Comparison of ENCODE assay signal across 31 cellular contexts in the genomic region with DNA sequence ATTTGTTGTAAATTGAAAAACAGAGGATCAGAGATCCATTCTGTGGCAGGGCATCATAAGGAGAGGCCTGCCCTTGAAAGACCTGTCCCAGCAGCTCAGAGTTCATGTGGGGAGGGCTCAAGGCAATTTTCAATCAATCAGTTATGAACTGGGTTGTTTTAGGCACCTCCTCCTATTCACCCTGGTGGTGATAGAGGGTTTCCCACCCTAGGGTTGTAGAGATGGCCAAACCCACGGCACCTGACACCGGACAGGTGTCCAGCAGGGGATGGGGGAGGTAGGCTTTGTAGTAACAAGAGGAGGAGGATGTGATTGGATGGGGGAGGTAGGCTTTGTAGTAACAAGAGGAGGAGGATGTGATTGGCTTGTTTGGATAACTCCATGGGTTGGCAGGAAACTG.
"Had no signal": no experiment of that assay in that cellular context is flagged by ENCODE, and none has a peak within 500 bp of the region (broad histone marks: within the 10 kb centered on the region; RNA-seq: fewer than 3 reads in every experiment).

No MANE protein-coding gene starts in this region.

- H3K4me1 Mint-ChIP-seq: activated CD8-positive, alpha-beta memory T cell treated with anti-CD3 and anti-CD28 coated beads, Interleukin-2, amount 10 ng/mL, durations not matched to agents 7 days and 5 days; activated naive CD8-positive, alpha-beta T cell treated with anti-CD3 and anti-CD28 coated beads, Interleukin-2, amount 50 U/mL, for 24 hours had no signal

- H3K27ac ChIP-seq: ascending aorta, body of pancreas, Peyer's patch, RWPE1, SJCRH30 had no signal

- DNase-seq: activated CD4-positive, alpha-beta T cell treated with anti-CD3 and anti-CD28 coated beads for 48 hours; activated CD4-positive, alpha-beta T cell treated with anti-CD3 and anti-CD28 coated beads, Interleukin-2, amount 50 U/mL, for 4 hours; activated CD4-positive, CD25-positive, alpha-beta regulatory T cell treated with anti-CD3 and anti-CD28 coated beads, Interleukin-2, amount 50 U/mL, for 72 hours; activated CD8-positive, alpha-beta memory T cell treated with anti-CD3 and anti-CD28 coated beads, Interleukin-2, amount 10 ng/mL, durations not matched to agents 7 days and 5 days; activated effector memory CD4-positive, alpha-beta T cell treated with Interleukin-2 at 50 U/mL for 16 hours; activated naive CD4-positive, alpha-beta T cell; activated naive CD8-positive, alpha-beta T cell treated with anti-CD3 and anti-CD28 coated beads, Interleukin-2, amount 50 U/mL, for 24 hours; activated T-cell treated with anti-CD3 and anti-CD28 coated beads, Interleukin-2, amount 50 U/mL, for 24 hours; amniotic stem cell; body of pancreas; central memory CD4-positive, alpha-beta T cell; Kasumi-1; NCI-H1048; NCI-H1694; NCI-H2029; NCI-H2107; NCI-H2171 treated with DMSO at 0.1 percent for 48 hours; NCI-H226; NCI-H526 treated with DMSO at 0.1 percent for 48 hours; NK-92 treated with Interleukin-12 subunit alpha and Interleukin-12 subunit beta, amount 100 ng/mL, for 24 hours; OCI-M1; Peyer's patch; Right ventricle myocardium superior; SJCRH30; SK-N-SH; T-helper 1 cell had no signal

- H3K36me3 Mint-ChIP-seq: activated CD8-positive, alpha-beta memory T cell treated with anti-CD3 and anti-CD28 coated beads, Interleukin-2, amount 10 ng/mL, durations not matched to agents 7 days and 5 days; activated naive CD4-positive, alpha-beta T cell treated with anti-CD3 and anti-CD28 coated beads, Interleukin-2, amount 50 U/mL, for 72 hours had no signal

- H3K4me1 ChIP-seq: ascending aorta, body of pancreas, Peyer's patch, SJCRH30 had no signal

- H3K4me3 Mint-ChIP-seq: activated CD8-positive, alpha-beta memory T cell treated with anti-CD3 and anti-CD28 coated beads, Interleukin-2, amount 10 ng/mL, durations not matched to agents 7 days and 5 days; activated naive CD8-positive, alpha-beta T cell treated with anti-CD3 and anti-CD28 coated beads, Interleukin-2, amount 50 U/mL, for 24 hours; activated T-cell treated with anti-CD3 and anti-CD28 coated beads, Interleukin-2, amount 50 U/mL, for 24 hours; activated T-helper 1 cell treated with anti-CD3 and anti-CD28 coated beads, Interleukin-12 subunit alpha, Interleukin-12 subunit beta, Interleukin-2, Interleukin-4 antibody, amounts not matched to agents 30 ng/mL and 10 ng/mL and 1 ng/mL, durations not matched to agents 14 hours and 24 hours and 36 hours; T-helper 2 cell treated with Interferon-gamma antibody and Interleukin-4, amounts not matched to agents 5 μg/mL and 100 μg/mL, for 36 hours had no signal

- ATAC-seq: activated CD8-positive, alpha-beta memory T cell treated with anti-CD3 and anti-CD28 coated beads, Interleukin-2, amount 10 ng/mL, durations not matched to agents 7 days and 5 days; activated naive CD4-positive, alpha-beta T cell treated with anti-CD3 and anti-CD28 coated beads, Interleukin-2, amount 50 U/mL, for 72 hours; activated naive CD8-positive, alpha-beta T cell treated with anti-CD3 and anti-CD28 coated beads, Interleukin-2, amount 50 U/mL, for 24 hours; body of pancreas had no signal

- H3K9ac ChIP-seq: SK-N-SH had no signal

- H3K4me3 ChIP-seq: ascending aorta, body of pancreas, Peyer's patch, SJCRH30 had no signal

- H3K27ac Mint-ChIP-seq: activated CD8-positive, alpha-beta memory T cell treated with anti-CD3 and anti-CD28 coated beads, Interleukin-2, amount 10 ng/mL, durations not matched to agents 7 days and 5 days; activated naive CD8-positive, alpha-beta T cell treated with anti-CD3 and anti-CD28 coated beads, Interleukin-2, amount 50 U/mL, for 24 hours; activated T-cell treated with anti-CD3 and anti-CD28 coated beads, Interleukin-2, amount 50 U/mL, for 24 hours; activated T-helper 1 cell treated with anti-CD3 and anti-CD28 coated beads, Interleukin-12 subunit alpha, Interleukin-12 subunit beta, Interleukin-2, Interleukin-4 antibody, amounts not matched to agents 30 ng/mL and 10 ng/mL and 1 ng/mL, durations not matched to agents 14 hours and 24 hours and 36 hours; T-helper 2 cell treated with Interferon-gamma antibody and Interleukin-4, amounts not matched to agents 5 μg/mL and 100 μg/mL, for 36 hours had no signal

- H3K9me3 ChIP-seq: ascending aorta, body of pancreas, Peyer's patch, SJCRH30, SK-N-SH had no signal

- H3K36me3 ChIP-seq: ascending aorta, Peyer's patch, SJCRH30 had no signal

- H3K27me3 ChIP-seq: ascending aorta, body of pancreas, Peyer's patch, SJCRH30 had no signal

- H3K4me2 ChIP-seq: SK-N-SH had no signal
